Comparison of ENCODE assay signal across 11 cellular contexts in the genomic region with DNA sequence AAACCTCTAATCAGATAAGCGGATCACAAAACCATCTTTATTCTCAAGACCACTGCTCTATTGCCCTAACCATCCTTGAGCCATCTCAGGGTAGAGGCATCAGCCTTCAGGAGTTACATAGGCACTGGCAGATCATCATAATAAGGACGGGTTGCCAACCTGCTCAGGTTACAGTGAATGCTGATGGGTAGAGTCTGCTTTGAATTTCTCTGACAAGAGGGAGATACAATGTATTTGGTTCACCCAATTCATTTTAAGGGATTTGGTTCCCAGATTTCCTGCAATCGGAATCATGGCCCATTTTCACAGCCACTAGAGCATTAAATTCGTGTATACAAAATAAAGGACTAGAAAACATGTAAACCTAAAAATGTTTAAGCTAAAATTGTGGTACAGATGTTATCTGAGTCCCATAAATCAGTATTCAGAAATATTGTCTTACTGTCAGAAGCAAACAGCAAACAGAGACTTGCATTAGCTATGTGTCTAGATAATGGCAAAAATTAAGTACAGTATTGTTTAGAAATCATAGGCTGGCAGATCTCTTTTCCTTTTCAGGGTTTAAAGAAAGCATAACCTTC. TPM values are rescaled to one million over a fixed set of nuclear protein-coding genes. Genes with fewer than 3 reads are reported as not detected.
DNase-seq lines count a peak whose midpoint lies in the region; ATAC-seq lines count a peak whose summit lies in the region.
"Had no signal": no experiment of that assay in that cellular context is flagged by ENCODE, and none has a peak within 500 bp of the region (broad histone marks: within the 10 kb centered on the region; RNA-seq: fewer than 3 reads in every experiment).

No MANE protein-coding gene starts in this region.

- H3K4me2 ChIP-seq in skeletal muscle satellite cell (ENCODE audit: low read length) = no peak overlapping the region

- peak; percentile 15 for ATAC-seq in central memory CD8-positive, alpha-beta T cell (replicated peaks; ENCODE audit: extremely low read depth, poor library complexity, severe bottlenecking)
- ATAC-seq in HG02970 (IDR thresholded peaks at IDR 0.05; ENCODE audit: low FRiP score, unreplicated experiment) = no peak
- ATAC-seq in GM19467 (IDR thresholded peaks at IDR 0.05; ENCODE audit: unreplicated experiment) = no peak

- no peaks in the 10 kb centered on the region for H3K9me3 ChIP-seq in skeletal muscle satellite cell (replicated peaks; ENCODE audit: low read length)

- peak; percentile 19 for DNase-seq in DMS 273 (lab: John Stamatoyannopoulos, UW; ENCODE audit: unreplicated experiment)
- no peak for DNase-seq in DMS 273 treated with DMSO at 0.1 percent for 48 hours (lab: John Stamatoyannopoulos, UW)
- peak; percentile 1 for DNase-seq in NCI-H128 (lab: John Stamatoyannopoulos, UW; ENCODE audit: unreplicated experiment)
- no peak for DNase-seq in central memory CD8-positive, alpha-beta T cell (ENCODE audit: low spot score in 2 of 2)
- DNase-seq in Kasumi-1 (lab: John Stamatoyannopoulos, UW) = no peak
- DNase-seq: Right ventricle myocardium superior had no signal

- H3K36me3 ChIP-seq in skeletal muscle satellite cell (ENCODE audit: insufficient read depth, low read length) = no peaks in the 10 kb centered on the region
- H3K36me3 ChIP-seq: brain microvascular endothelial cell had no signal

- no peaks in the 10 kb centered on the region for H3K4me1 Mint-ChIP-seq in central memory CD8-positive, alpha-beta T cell
- H3K4me1 Mint-ChIP-seq: activated T-helper 17 cell treated with anti-CD3 and anti-CD28 coated beads, Interleukin-2, amount 50 U/mL, for 72 hours had no signal

- H3K4me1 ChIP-seq in skeletal muscle satellite cell (ENCODE audit: control insufficient read depth, insufficient read depth, low read length) = no peaks in the 10 kb centered on the region

- H3K9ac ChIP-seq in skeletal muscle satellite cell (ENCODE audit: low read depth, low read length) = peak overlapping the region; percentile 8

- H3K9me3 Mint-ChIP-seq in central memory CD8-positive, alpha-beta T cell = no peaks in the 10 kb centered on the region
- H3K9me3 Mint-ChIP-seq: activated T-helper 17 cell treated with anti-CD3 and anti-CD28 coated beads, Interleukin-2, amount 50 U/mL, for 72 hours had no signal

- no peak overlapping the region for H3K27ac Mint-ChIP-seq in central memory CD8-positive, alpha-beta T cell (ENCODE audit: low read depth)
- H3K27ac Mint-ChIP-seq: activated T-helper 17 cell treated with anti-CD3 and anti-CD28 coated beads, Interleukin-2, amount 50 U/mL, for 72 hours had no signal

- peaks cover 1% of the 10 kb centered on the region for H3K36me3 Mint-ChIP-seq in central memory CD8-positive, alpha-beta T cell (ENCODE audit: insufficient read depth)

- no peaks in the 10 kb centered on the region for H3K27me3 ChIP-seq in skeletal muscle satellite cell (ENCODE audit: control insufficient read depth, insufficient read depth, low read length)
- H3K27me3 ChIP-seq: brain microvascular endothelial cell had no signal

- no peak overlapping the region for H3K4me3 ChIP-seq in skeletal muscle satellite cell (ENCODE audit: low read length)

- no peaks in the 10 kb centered on the region for H3K27me3 Mint-ChIP-seq in central memory CD8-positive, alpha-beta T cell
- H3K27me3 Mint-ChIP-seq: activated T-helper 17 cell treated with anti-CD3 and anti-CD28 coated beads, Interleukin-2, amount 50 U/mL, for 72 hours had no signal

- H3K4me3 Mint-ChIP-seq in central memory CD8-positive, alpha-beta T cell = no peak overlapping the region
- H3K4me3 Mint-ChIP-seq: activated T-helper 17 cell treated with anti-CD3 and anti-CD28 coated beads, Interleukin-2, amount 50 U/mL, for 72 hours had no signal

RNA-seq across cellular contexts. Expression of a gene that starts 41.9 kb away (rescaled TPM):
- total RNA-seq in skeletal muscle satellite cell (2012; rRNA removed) = 1.0 and 1.3 TPM in 2 replicates

Comparison
In these comparisons a context has a peak if more than half of its experiments do, and no peak if none do; other contexts are left out.
1. DNase-seq: peak in DMS 273 (single experiment) and NCI-H128 (single experiment); none in DMS 273 treated with DMSO at 0.1 percent for 48 hours (single experiment), central memory CD8-positive, alpha-beta T cell (0 of 2) and Kasumi-1 (0 of 2).